1 cellular context compared by ENCODE assay signal in the genomic region with DNA sequence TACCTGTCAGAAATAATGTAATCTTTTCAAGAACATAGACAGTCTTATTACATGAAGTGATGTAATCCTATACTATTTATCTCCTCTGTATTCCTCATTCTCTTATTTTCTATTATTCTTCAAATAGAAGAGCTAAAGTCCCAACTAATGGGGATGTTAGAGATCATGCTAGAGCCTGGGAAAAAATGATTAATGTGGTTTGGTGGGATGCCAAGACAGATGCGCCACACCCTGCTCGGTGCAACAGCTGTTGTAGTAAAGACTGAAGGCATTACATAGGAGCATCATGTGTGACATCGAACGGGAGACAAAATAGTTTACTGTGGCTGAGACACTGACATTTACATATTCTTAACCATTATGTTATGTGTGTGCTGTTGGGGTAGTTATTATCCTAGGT.
TF ChIP-seq lines count a peak whose summit lies in the region.

No MANE protein-coding gene starts in this region.

TF ChIP-seq in HEK293, 187 proteins besides CTCF, POLR2A, EP300 and RAD21 (continued from another document):
- TF ChIP-seq, protein P1, sequence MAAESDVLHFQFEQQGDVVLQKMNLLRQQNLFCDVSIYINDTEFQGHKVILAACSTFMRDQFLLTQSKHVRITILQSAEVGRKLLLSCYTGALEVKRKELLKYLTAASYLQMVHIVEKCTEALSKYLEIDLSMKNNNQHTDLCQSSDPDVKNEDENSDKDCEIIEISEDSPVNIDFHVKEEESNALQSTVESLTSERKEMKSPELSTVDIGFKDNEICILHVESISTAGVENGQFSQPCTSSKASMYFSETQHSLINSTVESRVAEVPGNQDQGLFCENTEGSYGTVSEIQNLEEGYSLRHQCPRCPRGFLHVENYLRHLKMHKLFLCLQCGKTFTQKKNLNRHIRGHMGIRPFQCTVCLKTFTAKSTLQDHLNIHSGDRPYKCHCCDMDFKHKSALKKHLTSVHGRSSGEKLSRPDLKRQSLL (tag by site-specific recombination; IDR thresholded peaks at IDR 0.05) = peak; percentile 80
- no peak for TF ChIP-seq SCRT2 (tag by site-specific recombination; IDR thresholded peaks at IDR 0.05)
TF ChIP-seq in HEK293: peak in this region for 4.
